ENCODE assay signal across 32 cellular contexts in genomic region chr10:59745163-59745650, GRCh38. TPM values are rescaled to one million over a fixed set of nuclear protein-coding genes. Genes with fewer than 3 reads are reported as not detected.
"Had no signal": no experiment of that assay in that cellular context is flagged by ENCODE, and none has a peak within 500 bp of the region (broad histone marks: within the 10 kb centered on the region; RNA-seq: fewer than 3 reads in every experiment).

No MANE protein-coding gene starts in this region.

- H3K4me3 ChIP-seq: PC-9 had no signal

- H3K36me3 ChIP-seq: brain microvascular endothelial cell, WERI-Rb-1 had no signal

- H3K9me3 Mint-ChIP-seq: activated CD4-positive, alpha-beta T cell treated with anti-CD3 and anti-CD28 coated beads, Interleukin-2, amount 10 ng/mL, durations not matched to agents 24 days and 14 days; activated naive CD4-positive, alpha-beta T cell treated with anti-CD3 and anti-CD28 coated beads, Interleukin-2, amount 50 U/mL, for 72 hours; activated T-helper 2 cell treated with anti-CD3 and anti-CD28 coated beads, Interferon-gamma antibody, Interleukin-2, Interleukin-4, amounts not matched to agents 10 μg/mL and 5 μg/mL and 100 μg/mL, durations not matched to agents 14 hours and 24 hours and 36 hours had no signal

- H3K4me3 Mint-ChIP-seq: activated CD4-positive, alpha-beta T cell treated with anti-CD3 and anti-CD28 coated beads, Interleukin-2, amount 10 ng/mL, durations not matched to agents 24 days and 14 days; activated CD8-positive, alpha-beta T cell treated with anti-CD3 and anti-CD28 coated beads for 36 hours had no signal

- DNase-seq: activated CD4-positive, alpha-beta T cell treated with anti-CD3 and anti-CD28 coated beads, Interleukin-2, amount 10 ng/mL, durations not matched to agents 24 days and 14 days; activated CD4-positive, alpha-beta T cell treated with anti-CD3 and anti-CD28 coated beads, Interleukin-2, amount 50 U/mL, for 4 hours; activated CD8-positive, alpha-beta T cell treated with anti-CD3 and anti-CD28 coated beads for 36 hours; activated gamma-delta T cell; activated naive CD4-positive, alpha-beta T cell treated with Interleukin-2 at 50 U/mL for 16 hours; activated T-cell treated with anti-CD3 and anti-CD28 coated beads, Interleukin-2, amount 50 U/mL, for 1 hour; anterior cingulate cortex; brain microvascular endothelial cell; central memory CD4-positive, alpha-beta T cell; MM.1S; MV-4-11; NCI-H1092; NCI-H1436 treated with DMSO at 0.1 percent for 48 hours; NCI-H1694 treated with DMSO at 0.1 percent for 48 hours; NCI-H2029; NCI-H510A; NCI-H526; NCI-H748 treated with DMSO at 0.1 percent for 48 hours; NK-92 treated with Interleukin-12 subunit alpha and Interleukin-12 subunit beta, amount 100 ng/mL, for 24 hours; PC-9; SW 1271; T-helper 1 cell; T-helper 2 cell; T-helper 9 cell; WERI-Rb-1 had no signal

- H3K27me3 ChIP-seq: brain microvascular endothelial cell had no signal

- H3K27me3 Mint-ChIP-seq: activated CD4-positive, alpha-beta T cell treated with anti-CD3 and anti-CD28 coated beads, Interleukin-2, amount 10 ng/mL, durations not matched to agents 24 days and 14 days had no signal

- H3K27ac ChIP-seq: brain microvascular endothelial cell, KMS-11, PC-9, RWPE1, WERI-Rb-1 had no signal

- H3K36me3 Mint-ChIP-seq: activated naive CD4-positive, alpha-beta T cell treated with anti-CD3 and anti-CD28 coated beads, Interleukin-2, amount 50 U/mL, for 72 hours had no signal

- ATAC-seq: activated CD8-positive, alpha-beta T cell treated with anti-CD3 and anti-CD28 coated beads for 36 hours; activated naive CD4-positive, alpha-beta T cell treated with anti-CD3 and anti-CD28 coated beads, Interleukin-2, amount 50 U/mL, for 72 hours; Right ventricle myocardium inferior had no signal

- H3K27ac Mint-ChIP-seq: activated CD4-positive, alpha-beta T cell treated with anti-CD3 and anti-CD28 coated beads, Interleukin-2, amount 10 ng/mL, durations not matched to agents 24 days and 14 days; activated CD8-positive, alpha-beta T cell treated with anti-CD3 and anti-CD28 coated beads for 36 hours; activated naive CD4-positive, alpha-beta T cell treated with anti-CD3 and anti-CD28 coated beads, Interleukin-2, amount 50 U/mL, for 72 hours; activated T-helper 2 cell treated with anti-CD3 and anti-CD28 coated beads, Interferon-gamma antibody, Interleukin-2, Interleukin-4, amounts not matched to agents 10 μg/mL and 5 μg/mL and 100 μg/mL, durations not matched to agents 14 hours and 24 hours and 36 hours had no signal

- H3K4me1 Mint-ChIP-seq: activated CD4-positive, alpha-beta T cell treated with anti-CD3 and anti-CD28 coated beads, Interleukin-2, amount 10 ng/mL, durations not matched to agents 24 days and 14 days had no signal

RNA-seq across cellular contexts. Expression of gene MRLN, which starts 8.0 kb away (rescaled TPM):
- total RNA-seq: activated CD8-positive, alpha-beta memory T cell treated with anti-CD3 and anti-CD28 coated beads for 36 hours; activated CD8-positive, alpha-beta T cell treated with anti-CD3 and anti-CD28 coated beads for 36 hours; activated naive CD4-positive, alpha-beta T cell treated with anti-CD3 and anti-CD28 coated beads, Interleukin-2, amount 50 U/mL, for 72 hours; activated T-helper 2 cell treated with anti-CD3 and anti-CD28 coated beads, Interferon-gamma antibody, Interleukin-2, Interleukin-4, amounts not matched to agents 10 μg/mL and 5 μg/mL and 100 μg/mL, durations not matched to agents 14 hours and 24 hours and 36 hours; LHCN-M2; PC-9; Right ventricle myocardium inferior had no signal

RNA-seq across cellular contexts. Expression of gene SLC16A9, which starts 35.6 kb away (rescaled TPM):
- total RNA-seq: PC-9 had no signal
